In genomic region chr16:70588565-70588964, GRCh38 we compare ENCODE assay signal across 23 cellular contexts. TPM values are rescaled to one million over a fixed set of nuclear protein-coding genes. Genes with fewer than 3 reads are reported as not detected.
DNase-seq lines count a peak whose midpoint lies in the region; ATAC-seq, FAIRE-seq and TF ChIP-seq lines count a peak whose summit lies in the region.
"Had no signal": no experiment of that assay in that cellular context is flagged by ENCODE, and none has a peak within 500 bp of the region (broad histone marks: within the 10 kb centered on the region; RNA-seq: fewer than 3 reads in every experiment).

No MANE protein-coding gene starts in this region.

- no peaks in the 10 kb centered on the region for H3K36me3 ChIP-seq in Karpas-422 (ENCODE audit: insufficient read depth, low read length)
- H3K36me3 ChIP-seq in testis (ENCODE audit: low read depth, missing control alignments) = no peaks in the 10 kb centered on the region
- H3K36me3 ChIP-seq in small intestine (ENCODE audit: control insufficient read depth in 2 of 2, insufficient read depth in 2 of 2, low read length in 2 of 2) = no peaks in the 10 kb centered on the region
- H3K36me3 ChIP-seq in thyroid gland = no peaks in the 10 kb centered on the region
- H3K36me3 ChIP-seq: right atrium auricular region had no signal

- intact Hi-C loops in testis (cut with DNase I; ENCODE audit: low total_unique reads) (no loop called here), thyroid gland (cut with DNase I) (no loop called here)

- 28 to 39% methylated on average over 4 of the region's 4 CpGs for WGBS in testis, 2 donors
- 36 to 43% (median 40%) methylated on average over 4 of the region's 4 CpGs for WGBS in small intestine, 3 donors
- WGBS in thyroid gland, 2 donors = 72 to 73% methylated on average over 4 of the region's 4 CpGs

- no peak overlapping the region for H3K4me2 ChIP-seq in Karpas-422 (ENCODE audit: low read depth, low read length, poor library complexity, severe bottlenecking)
- H3K4me2 ChIP-seq: SK-N-SH had no signal

- H3K27ac ChIP-seq in Karpas-422 (ENCODE audit: low read length) = no peak overlapping the region
- H3K27ac ChIP-seq in testis = peak overlapping the region; percentile 25 to 33
- H3K27ac ChIP-seq in small intestine (ENCODE audit: low read depth in 1 of 2, low read length in 1 of 2) = no peak overlapping the region
- H3K27ac ChIP-seq in thyroid gland = no peak overlapping the region
- H3K27ac ChIP-seq: right atrium auricular region had no signal

- H3K4me3 Mint-ChIP-seq in activated T-cell treated with anti-CD3 and anti-CD28 coated beads, Interleukin-2, amount 50 U/mL, for 72 hours = no peak overlapping the region
- H3K4me3 Mint-ChIP-seq: activated T-helper 1 cell treated with anti-CD3 and anti-CD28 coated beads, Interleukin-12 subunit alpha, Interleukin-12 subunit beta, Interleukin-2, Interleukin-4 antibody, amounts not matched to agents 30 ng/mL and 10 ng/mL and 1 ng/mL, durations not matched to agents 14 hours and 24 hours and 36 hours; dendritic cell treated with granulocyte-macrophage colony-stimulating factor and Interleukin-4, amounts not matched to agents 40 ng/mL and 50 ng/mL, for 4 days; neural crest cell had no signal

- TF ChIP-seq POLR2A in testis (IDR thresholded peaks at IDR 0.05) (no peak), thyroid gland (IDR thresholded peaks at IDR 0.05) (no peak)

- DNase-seq in Karpas-422 (peak; percentile 11), choroid plexus epithelial cell (ENCODE audit: low read depth) (peak; percentile 42), fibroblast of villous mesenchyme (ENCODE audit: low read depth) (peak; percentile 75), testis (no peak), small intestine (no peak), thyroid gland (no peak), DMS114 treated with DMSO at 0.1 percent for 48 hours (lab: John Stamatoyannopoulos, UW; ENCODE audit: unreplicated experiment) (no peak)
- no peak for DNase-seq in activated T-cell treated with anti-CD3 and anti-CD28 coated beads, Interleukin-2, amount 50 U/mL, for 72 hours
- DNase-seq: activated CD4-positive, alpha-beta T cell treated with anti-CD3 and anti-CD28 coated beads, Interleukin-2, amount 50 U/mL, for 48 hours; amniotic stem cell; GDM1; NCI-H187 treated with DMSO at 0.1 percent for 48 hours; SK-N-SH; stimulated activated CD4-positive, alpha-beta T cell treated with anti-CD3 and anti-CD28 coated beads, Interleukin-2, amount 100 ng/mL, for 48 hours; stimulated activated CD8-positive, alpha-beta memory T cell treated with anti-CD3 and anti-CD28 coated beads, Interleukin-4, amount 100 ng/mL, for 48 hours had no signal

- no peaks in the 10 kb centered on the region for H3K9me2 ChIP-seq in Karpas-422 (replicated peaks; ENCODE audit: insufficient read depth, low read length)
- H3K9me2 ChIP-seq: SK-N-SH had no signal

- H3K9me3 Mint-ChIP-seq in activated T-cell treated with anti-CD3 and anti-CD28 coated beads, Interleukin-2, amount 50 U/mL, for 72 hours = no peaks in the 10 kb centered on the region
- H3K9me3 Mint-ChIP-seq: activated T-helper 1 cell treated with anti-CD3 and anti-CD28 coated beads, Interleukin-12 subunit alpha, Interleukin-12 subunit beta, Interleukin-2, Interleukin-4 antibody, amounts not matched to agents 30 ng/mL and 10 ng/mL and 1 ng/mL, durations not matched to agents 14 hours and 24 hours and 36 hours; dendritic cell treated with granulocyte-macrophage colony-stimulating factor and Interleukin-4, amounts not matched to agents 40 ng/mL and 50 ng/mL, for 4 days; neural crest cell had no signal

- no peak overlapping the region for H3K9ac ChIP-seq in Karpas-422 (ENCODE audit: low read length)
- H3K9ac ChIP-seq: SK-N-SH had no signal

- no peaks in the 10 kb centered on the region for H3K36me3 Mint-ChIP-seq in activated T-cell treated with anti-CD3 and anti-CD28 coated beads, Interleukin-2, amount 50 U/mL, for 72 hours (ENCODE audit: insufficient read depth in 2 of 2)

- ATAC-seq in activated T-cell treated with anti-CD3 and anti-CD28 coated beads, Interleukin-2, amount 50 U/mL, for 72 hours (replicated peaks in 1 of 2) = no peak
- ATAC-seq: HCT116 had no signal

- H2AFZ ChIP-seq in Karpas-422 (ENCODE audit: low read length) = no peak overlapping the region

- FAIRE-seq in small intestine (lab: Jason Lieb, UNC) = no peak
- FAIRE-seq: GM12892 had no signal

- H3K9me3 ChIP-seq in Karpas-422 (ENCODE audit: low read length) = no peaks in the 10 kb centered on the region
- no peaks in the 10 kb centered on the region for H3K9me3 ChIP-seq in testis
- H3K9me3 ChIP-seq in small intestine (ENCODE audit: control insufficient read depth, low read depth) = no peaks in the 10 kb centered on the region
- H3K9me3 ChIP-seq in thyroid gland = no peaks in the 10 kb centered on the region
- H3K9me3 ChIP-seq: right atrium auricular region, SK-N-SH had no signal

- no peak overlapping the region for H3K27ac Mint-ChIP-seq in activated T-cell treated with anti-CD3 and anti-CD28 coated beads, Interleukin-2, amount 50 U/mL, for 72 hours
- H3K27ac Mint-ChIP-seq: activated T-helper 1 cell treated with anti-CD3 and anti-CD28 coated beads, Interleukin-12 subunit alpha, Interleukin-12 subunit beta, Interleukin-2, Interleukin-4 antibody, amounts not matched to agents 30 ng/mL and 10 ng/mL and 1 ng/mL, durations not matched to agents 14 hours and 24 hours and 36 hours; dendritic cell treated with granulocyte-macrophage colony-stimulating factor and Interleukin-4, amounts not matched to agents 40 ng/mL and 50 ng/mL, for 4 days had no signal

- no peaks in the 10 kb centered on the region for H3K27me3 Mint-ChIP-seq in activated T-cell treated with anti-CD3 and anti-CD28 coated beads, Interleukin-2, amount 50 U/mL, for 72 hours (ENCODE audit: low read depth)
- H3K27me3 Mint-ChIP-seq: dendritic cell treated with granulocyte-macrophage colony-stimulating factor and Interleukin-4, amounts not matched to agents 40 ng/mL and 50 ng/mL, for 4 days had no signal

- H3K4me1 ChIP-seq in Karpas-422 (ENCODE audit: low read length) = no peaks in the 10 kb centered on the region
- peaks cover 50% of the 10 kb centered on the region for H3K4me1 ChIP-seq in testis
- peaks cover 0 to 2% of the 10 kb centered on the region in 2 donors for H3K4me1 ChIP-seq in small intestine (ENCODE audit: control insufficient read depth in 2 of 2, insufficient read depth in 1 of 2, low read depth in 1 of 2, low read length in 1 of 2)
- peaks cover 13 to 31% of the 10 kb centered on the region in 2 donors for H3K4me1 ChIP-seq in thyroid gland

- no peak for TF ChIP-seq CTCF in choroid plexus epithelial cell (conservative IDR thresholded peaks at IDR 0.05; ENCODE audit: low read depth, low read length)
- TF ChIP-seq CTCF in fibroblast of villous mesenchyme (IDR thresholded peaks at IDR 0.05; ENCODE audit: insufficient read depth, low read depth, low read length) = no peak
- TF ChIP-seq CTCF in testis (IDR thresholded peaks at IDR 0.05) = no peak
- no peak for TF ChIP-seq CTCF in thyroid gland (IDR thresholded peaks at IDR 0.05)

- H3K27me3 ChIP-seq in Karpas-422 (ENCODE audit: low read length) = no peaks in the 10 kb centered on the region
- H3K27me3 ChIP-seq in testis = no peaks in the 10 kb centered on the region
- no peaks in the 10 kb centered on the region for H3K27me3 ChIP-seq in small intestine (ENCODE audit: control insufficient read depth in 2 of 2, insufficient read depth in 2 of 2, low read length in 2 of 2)
- no peaks in the 10 kb centered on the region for H3K27me3 ChIP-seq in thyroid gland
- H3K27me3 ChIP-seq: right atrium auricular region had no signal

- no peaks in the 10 kb centered on the region for H4K20me1 ChIP-seq in Karpas-422 (ENCODE audit: insufficient read depth, low read depth, low read length)

- H3K4me3 ChIP-seq in Karpas-422 (ENCODE audit: low read length) (no peak overlapping the region), choroid plexus epithelial cell (ENCODE audit: low read depth, low read length) (no peak overlapping the region), fibroblast of villous mesenchyme (ENCODE audit: low read depth, low read length) (no peak overlapping the region), testis (no peak overlapping the region), small intestine (ENCODE audit: low read depth in 1 of 2, low read length in 2 of 2) (no peak overlapping the region), thyroid gland (replicated peaks in 1 of 3) (no peak overlapping the region)
- H3K4me3 ChIP-seq: right atrium auricular region had no signal

- no peaks in the 10 kb centered on the region for H3K4me1 Mint-ChIP-seq in activated T-cell treated with anti-CD3 and anti-CD28 coated beads, Interleukin-2, amount 50 U/mL, for 72 hours (ENCODE audit: low read depth)

- H3K79me2 ChIP-seq in Karpas-422 (ENCODE audit: low read length) = no peaks in the 10 kb centered on the region

RNA-seq across cellular contexts. Expression of gene IL34, which starts 57.8 kb away (rescaled TPM):
- total RNA-seq in Karpas-422 (2014; rRNA removed; shearing (Covaris generic); ENCODE audit: low replicate concordance) = not detected in 2 replicates
- 1.3 and 1.7 TPM in 2 replicates for total RNA-seq in fibroblast of villous mesenchyme
- total RNA-seq in testis = 10 to 100 TPM in 1 of 2 donors, 1 to 10 TPM in 1; 5.4 to 11.9 TPM
- polyA plus RNA-seq in testis (ENCODE audit: insufficient read depth, low read depth, low replicate concordance) = 7.9 TPM
- polyA plus RNA-seq in small intestine = 1 to 10 TPM in 2 of 3 donors, not detected in 1; 1.5 to 6.5 TPM
- total RNA-seq in thyroid gland = 1 to 10 TPM; 3.5 to 9.6 (median 5.0) TPM
- under 1 TPM; 0.35 to 0.36 TPM for total RNA-seq in activated T-cell treated with anti-CD3 and anti-CD28 coated beads, Interleukin-2, amount 50 U/mL, for 72 hours
- total RNA-seq: activated T-helper 1 cell treated with anti-CD3 and anti-CD28 coated beads, Interleukin-12 subunit alpha, Interleukin-12 subunit beta, Interleukin-2, Interleukin-4 antibody, amounts not matched to agents 30 ng/mL and 10 ng/mL and 1 ng/mL, durations not matched to agents 14 hours and 24 hours and 36 hours; NCI-H460; OCI-LY7 had no signal

Comparison
In these comparisons a context has a peak if more than half of its experiments do, and no peak if none do; other contexts are left out.
1. DNase-seq: peak in Karpas-422 (single experiment), choroid plexus epithelial cell (single experiment) and fibroblast of villous mesenchyme (single experiment); none in testis (single experiment), small intestine (single experiment), thyroid gland (0 of 2), DMS114 treated with DMSO at 0.1 percent for 48 hours (single experiment) and activated T-cell treated with anti-CD3 and anti-CD28 coated beads, Interleukin-2, amount 50 U/mL, for 72 hours (0 of 2).
2. H3K27ac ChIP-seq: peak in testis (2 of 2); none in Karpas-422 (single experiment), small intestine (0 of 2) and thyroid gland (0 of 3).